ENCODE assay signal across 21 cellular contexts in genomic region chr9:83584995-83585394, GRCh38.
"Had no signal": no experiment of that assay in that cellular context is flagged by ENCODE, and none has a peak within 500 bp of the region (broad histone marks: within the 10 kb centered on the region; RNA-seq: fewer than 3 reads in every experiment).

No MANE protein-coding gene starts in this region.

- H3K4me1 ChIP-seq: psoas muscle, right lobe of liver, testis had no signal

- H3K27ac Mint-ChIP-seq: endodermal cell; naive thymus-derived CD4-positive, alpha-beta T cell; stimulated activated naive B cell treated with anti-CD40 and anti-IgM and Interleukin-4, amounts not matched to agents 10 μg/mL and 1 μg/mL and 100 μg/mL, for 72 hours; stimulated activated naive CD8-positive, alpha-beta T cell treated with anti-CD3 and anti-CD28 coated beads, Interleukin-15, amount 100 ng/mL, for 72 hours had no signal

- DNase-seq: effector CD4-positive, alpha-beta T cell; endodermal cell; erythroblast; foreskin melanocyte; islet precursor cell; mammary epithelial cell; naive thymus-derived CD4-positive, alpha-beta T cell; psoas muscle; retina; right lobe of liver; stimulated activated CD4-positive, alpha-beta T cell treated with anti-CD3 and anti-CD28 coated beads, Interleukin-15, amount 100 ng/mL, for 24 hours; stimulated activated CD4-positive, alpha-beta T cell treated with anti-CD3 and anti-CD28 coated beads, Interleukin-1b, Interleukin-23, amount 100 ng/mL, for 48 hours; stimulated activated CD4-positive, alpha-beta T cell treated with anti-CD3 and anti-CD28 coated beads, Interleukin-4, amount 100 ng/mL, for 24 hours; stimulated activated naive B cell treated with anti-CD40 and anti-IgM and Interleukin-4, amounts not matched to agents 10 μg/mL and 1 μg/mL and 100 μg/mL, for 72 hours; stimulated activated naive CD8-positive, alpha-beta T cell treated with anti-CD3 and anti-CD28 coated beads, Interleukin-15, amount 100 ng/mL, for 72 hours; testis had no signal

- H3K9me3 Mint-ChIP-seq: stimulated activated naive CD8-positive, alpha-beta T cell treated with anti-CD3 and anti-CD28 coated beads, Interleukin-15, amount 100 ng/mL, for 72 hours had no signal

- H3K9me3 ChIP-seq: neutrophil, psoas muscle, right lobe of liver, testis, tibial nerve had no signal

- H3K4me1 Mint-ChIP-seq: endodermal cell; naive thymus-derived CD4-positive, alpha-beta T cell; stimulated activated naive CD8-positive, alpha-beta T cell treated with anti-CD3 and anti-CD28 coated beads, Interleukin-15, amount 100 ng/mL, for 72 hours had no signal

- H2AFZ ChIP-seq: hepatocyte had no signal

- H3K4me2 ChIP-seq: hepatocyte had no signal

- H3K27me3 Mint-ChIP-seq: naive thymus-derived CD4-positive, alpha-beta T cell; stimulated activated naive B cell treated with anti-CD40 and anti-IgM and Interleukin-4, amounts not matched to agents 10 μg/mL and 1 μg/mL and 100 μg/mL, for 72 hours; stimulated activated naive CD8-positive, alpha-beta T cell treated with anti-CD3 and anti-CD28 coated beads, Interleukin-15, amount 100 ng/mL, for 72 hours had no signal

- H3K4me3 Mint-ChIP-seq: endodermal cell; naive thymus-derived CD4-positive, alpha-beta T cell; stimulated activated naive B cell treated with anti-CD40 and anti-IgM and Interleukin-4, amounts not matched to agents 10 μg/mL and 1 μg/mL and 100 μg/mL, for 72 hours; stimulated activated naive CD8-positive, alpha-beta T cell treated with anti-CD3 and anti-CD28 coated beads, Interleukin-15, amount 100 ng/mL, for 72 hours had no signal

- H3K27ac ChIP-seq: coronary artery, hepatocyte, neutrophil, psoas muscle, right lobe of liver, testis, tibial nerve had no signal

- H3K27me3 ChIP-seq: hepatocyte, neutrophil, right lobe of liver, testis, tibial nerve had no signal

- H3K79me2 ChIP-seq: hepatocyte had no signal

- FAIRE-seq: endothelial cell of umbilical vein had no signal
